ENCODE assay signal across 19 cellular contexts in genomic region chr3:155412856-155413255, GRCh38.
DNase-seq lines count a peak whose midpoint lies in the region; ATAC-seq and TF ChIP-seq lines count a peak whose summit lies in the region.
"Had no signal": no experiment of that assay in that cellular context is flagged by ENCODE, and none has a peak within 500 bp of the region (broad histone marks: within the 10 kb centered on the region; RNA-seq: fewer than 3 reads in every experiment).

No MANE protein-coding gene starts in this region.

- H3K9me3 ChIP-seq in neuronal stem cell (replicated peaks in 1 of 2; ENCODE audit: control insufficient read depth in 2 of 2, insufficient read depth in 1 of 2, low read depth in 1 of 2, low read length in 2 of 2) (peaks cover 2 to 9% of the 10 kb centered on the region in 2 donors), MM.1S (replicated peaks; ENCODE audit: insufficient read depth, low read length) (no peaks in the 10 kb centered on the region)

- H3K36me3 Mint-ChIP-seq in activated naive CD4-positive, alpha-beta T cell treated with anti-CD3 and anti-CD28 coated beads, Interleukin-2, amount 50 U/mL, for 72 hours: no peaks in the 10 kb centered on the region

- H3K9me3 Mint-ChIP-seq in activated naive CD4-positive, alpha-beta T cell treated with anti-CD3 and anti-CD28 coated beads, Interleukin-2, amount 50 U/mL, for 72 hours: no peaks in the 10 kb centered on the region

- H3K9ac ChIP-seq in neuronal stem cell (ENCODE audit: low read depth, low read length, poor library complexity) (no peak overlapping the region), MM.1S (ENCODE audit: low read length) (no peak overlapping the region)

- H2AFZ ChIP-seq in neuronal stem cell (ENCODE audit: low read length) (peak overlapping the region; percentile 42), MM.1S (ENCODE audit: low read length) (no peak overlapping the region)
- H2AFZ ChIP-seq: PC-9 had no signal

- no peaks in the 10 kb centered on the region for H4K20me1 ChIP-seq in MM.1S (ENCODE audit: insufficient read depth, low read length)

- H3K36me3 ChIP-seq in neuronal stem cell (replicated peaks in 1 of 2; ENCODE audit: control insufficient read depth in 2 of 2, insufficient read depth in 2 of 2, low read length in 2 of 2) (no peaks in the 10 kb centered on the region), MM.1S (replicated peaks; ENCODE audit: insufficient read depth, low read length) (no peaks in the 10 kb centered on the region)

- H2BK12ac ChIP-seq in neuronal stem cell (ENCODE audit: low read length): no peak overlapping the region

- no CpG with 5 or more reads among the region's 3 CpGs for WGBS in neuronal stem cell (ENCODE audit: extremely low coverage in 2 of 2, insufficient read length in 2 of 2, insufficient replicate concordance in 1 of 2), 2 donors

- no peaks in the 10 kb centered on the region for H3K9me2 ChIP-seq in MM.1S (replicated peaks; ENCODE audit: insufficient read depth, low read length)

- H3K27me3 ChIP-seq in neuronal stem cell (ENCODE audit: control insufficient read depth in 3 of 3, insufficient read depth in 3 of 3, low read depth in 1 of 3, low read length in 3 of 3) (no peaks in the 10 kb centered on the region), MM.1S (replicated peaks; ENCODE audit: insufficient read depth, low read length) (no peaks in the 10 kb centered on the region)

- no peak overlapping the region for H2BK5ac ChIP-seq in neuronal stem cell (ENCODE audit: low read length)

- no peak overlapping the region for H3K23ac ChIP-seq in neuronal stem cell (ENCODE audit: low read depth, low read length, poor library complexity)

- H2BK15ac ChIP-seq in neuronal stem cell (ENCODE audit: low read length): no peak overlapping the region

- DNase-seq in ELF-1 (ENCODE audit: low read depth, low spot score) (peak; percentile 41), HuH-7 (ENCODE audit: low spot score) (peak; percentile 14), foreskin melanocyte (peak; percentile 3), neuronal stem cell (ENCODE audit: low spot score) (no peak), MM.1S (no peak)
- no peak for DNase-seq in activated naive CD4-positive, alpha-beta T cell treated with anti-CD3 and anti-CD28 coated beads, Interleukin-2, amount 50 U/mL, for 72 hours (ENCODE audit: low spot score in 2 of 2)
- DNase-seq: DMS79 treated with DMSO at 0.1 percent for 48 hours, HCEC 1CT, KBM-7, NCI-H1105 treated with DMSO at 0.1 percent for 48 hours, NCI-H1694 treated with DMSO at 0.1 percent for 48 hours, NCI-H226, NCI-H524, PC-9, SIG-M5 had no signal

- H3K27ac ChIP-seq in neuronal stem cell (replicated peaks; ENCODE audit: low read length) (no peak overlapping the region), MM.1S (ENCODE audit: low read length) (no peak overlapping the region)
- H3K27ac ChIP-seq: C4-2B, PC-9, RWPE1 had no signal

- H3K4me2 ChIP-seq in neuronal stem cell (ENCODE audit: insufficient read depth, low read length, poor library complexity, severe bottlenecking): no peak overlapping the region
- no peak overlapping the region for H3K4me2 ChIP-seq in MM.1S (ENCODE audit: low read depth, low read length)
- H3K4me2 ChIP-seq: PC-9 had no signal

- H3F3A ChIP-seq in MM.1S (ENCODE audit: insufficient read depth, low read length): no peaks in the 10 kb centered on the region

- H3K4me3 ChIP-seq in neuronal stem cell (ENCODE audit: low read length in 2 of 2): no peak overlapping the region
- H3K4me3 ChIP-seq in MM.1S (ENCODE audit: low read length): no peak overlapping the region
- H3K4me3 ChIP-seq: PC-9 had no signal

- H3K79me2 ChIP-seq in MM.1S (ENCODE audit: low read length): no peaks in the 10 kb centered on the region

- H2BK120ac ChIP-seq in neuronal stem cell (ENCODE audit: low read depth, low read length): no peak overlapping the region

- TF ChIP-seq CTCF in MM.1S (IDR thresholded peaks at IDR 0.05; ENCODE audit: low read length): no peak

- no peak for ATAC-seq in activated naive CD4-positive, alpha-beta T cell treated with anti-CD3 and anti-CD28 coated beads, Interleukin-2, amount 50 U/mL, for 72 hours
- no peak for ATAC-seq in GM19397 (IDR thresholded peaks at IDR 0.05; ENCODE audit: unreplicated experiment)
- ATAC-seq: SK-N-SH treated with all-trans-retinoic acid at 6 μM for 48 hours had no signal

- no peak overlapping the region for H3K14ac ChIP-seq in neuronal stem cell (ENCODE audit: low read length)

- no peak overlapping the region for H3K27ac Mint-ChIP-seq in activated naive CD4-positive, alpha-beta T cell treated with anti-CD3 and anti-CD28 coated beads, Interleukin-2, amount 50 U/mL, for 72 hours

- H3K18ac ChIP-seq in neuronal stem cell (ENCODE audit: low read length): no peak overlapping the region

- no peak overlapping the region for H4K8ac ChIP-seq in neuronal stem cell (ENCODE audit: low read depth, low read length)

- H2AK5ac ChIP-seq in neuronal stem cell (ENCODE audit: low read depth, low read length): no peak overlapping the region

- H3K4ac ChIP-seq in neuronal stem cell (ENCODE audit: low read length): no peak overlapping the region

- H3K4me1 ChIP-seq in neuronal stem cell (ENCODE audit: control insufficient read depth in 2 of 2, insufficient read depth in 1 of 2, low read depth in 1 of 2, low read length in 2 of 2) (peaks cover 1 to 9% of the 10 kb centered on the region in 2 donors), MM.1S (ENCODE audit: low read length) (no peaks in the 10 kb centered on the region)

- no peak overlapping the region for H4K91ac ChIP-seq in neuronal stem cell (ENCODE audit: low read depth, low read length, poor library complexity)

- H3K79me1 ChIP-seq in neuronal stem cell (ENCODE audit: low read depth, low read length): no peaks in the 10 kb centered on the region

Comparison
In these comparisons a context has a peak if more than half of its experiments do, and no peak if none do; other contexts are left out.
1. DNase-seq: peak in ELF-1 (single experiment), HuH-7 (single experiment) and foreskin melanocyte (single experiment); none in neuronal stem cell (single experiment), activated naive CD4-positive, alpha-beta T cell treated with anti-CD3 and anti-CD28 coated beads, Interleukin-2, amount 50 U/mL, for 72 hours (0 of 2) and MM.1S (single experiment).